In genomic region chr5:36252722-36253340, GRCh38 we compare ENCODE assay signal across 18 cellular contexts. TPM values are rescaled to one million over a fixed set of nuclear protein-coding genes. Genes with fewer than 3 reads are reported as not detected.
A peak's percentile ranks its signal among the peaks of the same experiment; 100 is the strongest.
DNase-seq lines count a peak whose midpoint lies in the region; ATAC-seq, FAIRE-seq and TF ChIP-seq lines count a peak whose summit lies in the region.
"Had no signal": no experiment of that assay in that cellular context is flagged by ENCODE, and none has a peak within 500 bp of the region (broad histone marks: within the 10 kb centered on the region; RNA-seq: fewer than 3 reads in every experiment).

No MANE protein-coding gene starts in this region.

- H3K4me3 ChIP-seq in astrocyte (ENCODE audit: insufficient read depth, low read depth, low read length) (no peak overlapping the region), fibroblast of lung (replicated peaks in 1 of 4; ENCODE audit: control extremely low read depth in 1 of 4, insufficient read depth in 1 of 4, low read depth in 3 of 4, low read length in 4 of 4) (no peak overlapping the region), muscle layer of colon (ENCODE audit: low read depth in 1 of 2, low read length in 2 of 2) (no peak overlapping the region), tibial artery (no peak overlapping the region)
- H3K4me3 ChIP-seq: HAP-1, heart left ventricle, smooth muscle cell had no signal

- H3K79me2 ChIP-seq in astrocyte (ENCODE audit: insufficient read depth, low read length) (no peaks in the 10 kb centered on the region), fibroblast of lung (ENCODE audit: control insufficient read depth, insufficient read depth, low read length) (no peaks in the 10 kb centered on the region)

- H3K4me3 Mint-ChIP-seq in astrocyte (ENCODE audit: unreplicated experiment) = no peak overlapping the region
- H3K4me3 Mint-ChIP-seq: activated T-helper 1 cell treated with anti-CD3 and anti-CD28 coated beads, Interleukin-12 subunit alpha, Interleukin-12 subunit beta, Interleukin-2, Interleukin-4 antibody, amounts not matched to agents 30 ng/mL and 10 ng/mL and 1 ng/mL, durations not matched to agents 14 hours and 24 hours and 36 hours; nephron progenitor cell had no signal

- no peaks in the 10 kb centered on the region for H3K27me3 ChIP-seq in astrocyte (ENCODE audit: insufficient read depth, low read length)
- no peaks in the 10 kb centered on the region for H3K27me3 ChIP-seq in fibroblast of lung (ENCODE audit: control insufficient read depth, insufficient read depth, low read length)
- no peaks in the 10 kb centered on the region for H3K27me3 ChIP-seq in muscle layer of colon (ENCODE audit: control insufficient read depth in 1 of 2, insufficient read depth in 2 of 2, low read length in 2 of 2)
- no peaks in the 10 kb centered on the region for H3K27me3 ChIP-seq in tibial artery
- H3K27me3 ChIP-seq: heart left ventricle had no signal

- H2AFZ ChIP-seq in astrocyte (ENCODE audit: low read depth, low read length) = no peak overlapping the region
- no peak overlapping the region for H2AFZ ChIP-seq in fibroblast of lung (ENCODE audit: low read length)

- H3K27ac ChIP-seq in astrocyte (ENCODE audit: low read depth, low read length) = no peak overlapping the region
- H3K27ac ChIP-seq in fibroblast of lung (ENCODE audit: insufficient read depth, low read length) = no peak overlapping the region
- peak overlapping the region; percentile 27 for H3K27ac ChIP-seq in muscle layer of colon (ENCODE audit: low read depth, low read length)
- H3K27ac ChIP-seq in tibial artery = peak overlapping the region; percentile 70 to 72
- H3K27ac ChIP-seq: C4-2B had no signal

- H3K9me3 ChIP-seq in astrocyte (ENCODE audit: insufficient read depth, low read depth, low read length) (no peaks in the 10 kb centered on the region), fibroblast of lung (ENCODE audit: control insufficient read depth, insufficient read depth, low read depth, low read length) (no peaks in the 10 kb centered on the region), muscle layer of colon (ENCODE audit: low read length) (no peaks in the 10 kb centered on the region), tibial artery (no peaks in the 10 kb centered on the region)
- H3K9me3 ChIP-seq: HAP-1, heart left ventricle, SK-N-SH had no signal

- H3K4me1 ChIP-seq in astrocyte (ENCODE audit: insufficient read depth, low read length) (no peaks in the 10 kb centered on the region), fibroblast of lung (ENCODE audit: control insufficient read depth, extremely low read depth, insufficient read depth, low read length) (no peaks in the 10 kb centered on the region), muscle layer of colon (ENCODE audit: insufficient read depth, low read length) (peaks cover 15% of the 10 kb centered on the region), tibial artery (peaks cover 0 to 39% (median 7%) of the 10 kb centered on the region in 4 donors)

- no peak for FAIRE-seq in astrocyte (lab: Jason Lieb, UNC)
- FAIRE-seq: TTC549 had no signal

- no peaks in the 10 kb centered on the region for H3K36me3 Mint-ChIP-seq in astrocyte (ENCODE audit: low read depth, unreplicated experiment)

- no peak for TF ChIP-seq CTCF in astrocyte (IDR thresholded peaks at IDR 0.05; ENCODE audit: insufficient read depth, low read depth, low read length)
- TF ChIP-seq CTCF in fibroblast of lung (conservative IDR thresholded peaks at IDR 0.05 in 1 of 2, IDR thresholded peaks at IDR 0.05 in 1 of 2; ENCODE audit: low read depth in 1 of 2, low read length in 2 of 2) = no peak
- no peak for TF ChIP-seq CTCF in tibial artery (IDR thresholded peaks at IDR 0.05)

- H3K27me3 Mint-ChIP-seq in astrocyte (ENCODE audit: low read depth, unreplicated experiment) = no peaks in the 10 kb centered on the region

- H3K9ac ChIP-seq in astrocyte (ENCODE audit: low read length) (no peak overlapping the region), fibroblast of lung (ENCODE audit: insufficient read depth, low read length) (no peak overlapping the region), muscle layer of colon (ENCODE audit: low read length) (no peak overlapping the region)
- H3K9ac ChIP-seq: SK-N-SH had no signal

- no peaks in the 10 kb centered on the region for H3K9me3 Mint-ChIP-seq in astrocyte (ENCODE audit: unreplicated experiment)
- H3K9me3 Mint-ChIP-seq: activated T-helper 1 cell treated with anti-CD3 and anti-CD28 coated beads, Interleukin-12 subunit alpha, Interleukin-12 subunit beta, Interleukin-2, Interleukin-4 antibody, amounts not matched to agents 30 ng/mL and 10 ng/mL and 1 ng/mL, durations not matched to agents 14 hours and 24 hours and 36 hours; nephron progenitor cell had no signal

- H3K4me2 ChIP-seq in astrocyte (ENCODE audit: low read length) (no peak overlapping the region), fibroblast of lung (ENCODE audit: extremely low read depth, insufficient read depth, low read length) (no peak overlapping the region)
- H3K4me2 ChIP-seq: SK-N-SH, smooth muscle cell had no signal

- H3K27ac Mint-ChIP-seq in astrocyte (ENCODE audit: unreplicated experiment) = peak overlapping the region; percentile 28
- H3K27ac Mint-ChIP-seq: activated T-helper 1 cell treated with anti-CD3 and anti-CD28 coated beads, Interleukin-12 subunit alpha, Interleukin-12 subunit beta, Interleukin-2, Interleukin-4 antibody, amounts not matched to agents 30 ng/mL and 10 ng/mL and 1 ng/mL, durations not matched to agents 14 hours and 24 hours and 36 hours; nephron progenitor cell had no signal

- H4K20me1 ChIP-seq in astrocyte (ENCODE audit: insufficient read depth, low read length) (no peaks in the 10 kb centered on the region), fibroblast of lung (ENCODE audit: control insufficient read depth, extremely low read depth, insufficient read depth, low read length) (no peaks in the 10 kb centered on the region)

- peak; percentile 77 for DNase-seq in astrocyte (ENCODE audit: low read depth)
- peak; percentile 60 to 79 for DNase-seq in fibroblast of lung (ENCODE audit: low read depth in 2 of 2)
- DNase-seq in tibial artery = no peak
- no peak for DNase-seq in NOMO-1 treated with DMSO at 0.1 percent for 48 hours (lab: John Stamatoyannopoulos, UW; ENCODE audit: unreplicated experiment)
- DNase-seq in left colon = no peak
- DNase-seq in activated CD4-positive, alpha-beta T cell treated with anti-CD3 and anti-CD28 coated beads, Interleukin-2, amount 50 U/mL, for 4 hours = no peak
- DNase-seq: heart left ventricle, NCI-H1105 treated with DMSO at 0.1 percent for 48 hours, NCI-H446 treated with DMSO at 0.1 percent for 48 hours, nephron progenitor cell, SK-N-SH had no signal

- H3K4me1 Mint-ChIP-seq in astrocyte (ENCODE audit: low read depth, unreplicated experiment) = peaks cover 17% of the 10 kb centered on the region

- no peak for ATAC-seq in left colon

- H3K36me3 ChIP-seq in astrocyte (ENCODE audit: insufficient read depth, low read length) (no peaks in the 10 kb centered on the region), fibroblast of lung (ENCODE audit: control insufficient read depth, insufficient read depth, low read length) (no peaks in the 10 kb centered on the region), muscle layer of colon (ENCODE audit: insufficient read depth, low read length) (no peaks in the 10 kb centered on the region), tibial artery (peaks cover 0 to 7% (median 5%) of the 10 kb centered on the region in 3 donors)
- H3K36me3 ChIP-seq: HAP-1, heart left ventricle had no signal

- intact Hi-C loops in tibial artery (cut with DNase I; ENCODE audit: low total_unique reads) = no loop called here
- intact Hi-C loops in left colon (cut with DNase I, micrococcal nuclease) = no loop called here

RNA-seq across cellular contexts. Expression of gene NADK2, which starts 11.1 kb away (rescaled TPM):
- 20.7 and 24.5 TPM in 2 replicates for total RNA-seq in astrocyte
- total RNA-seq in fibroblast of lung = 24.4 and 26.9 TPM in 2 replicates
- polyA plus RNA-seq in fibroblast of lung = 11.5 and 11.6 TPM in 2 replicates
- 12.7 and 13.1 TPM in 2 replicates for polyA plus RNA-seq in fibroblast of lung (2012)
- polyA minus RNA-seq in fibroblast of lung (ENCODE audit: low replicate concordance) = 2.3 and 17.6 TPM in 2 replicates
- total RNA-seq in left colon = 10 to 100 TPM; 26.1 to 29.8 TPM

RNA-seq across cellular contexts. Expression of gene RANBP3L, which starts 48.9 kb away (rescaled TPM):
- total RNA-seq in astrocyte (0.46 TPM in 1 of 2 replicates, not detected in the other), fibroblast of lung (under 0.01 TPM in 1 of 2 replicates, not detected in the other), left colon (under 1 TPM in 1 of 2 donors, not detected in 1; 0.17 TPM)
- 0.03 and 0.09 TPM in 2 replicates for polyA plus RNA-seq in fibroblast of lung
- polyA plus RNA-seq in fibroblast of lung (2012) = not detected in 2 replicates
- not detected in 2 replicates for polyA minus RNA-seq in fibroblast of lung (ENCODE audit: low replicate concordance)
- total RNA-seq: activated T-helper 1 cell treated with anti-CD3 and anti-CD28 coated beads, Interleukin-12 subunit alpha, Interleukin-12 subunit beta, Interleukin-2, Interleukin-4 antibody, amounts not matched to agents 30 ng/mL and 10 ng/mL and 1 ng/mL, durations not matched to agents 14 hours and 24 hours and 36 hours; Daoy had no signal
- polyA plus RNA-seq: SK-N-SH had no signal

Comparison
In these comparisons a context has a peak if more than half of its experiments do, and no peak if none do; other contexts are left out.
1. DNase-seq: peak in astrocyte (single experiment) and fibroblast of lung (2 of 2); none in tibial artery (0 of 2), NOMO-1 treated with DMSO at 0.1 percent for 48 hours (single experiment), left colon (0 of 2) and activated CD4-positive, alpha-beta T cell treated with anti-CD3 and anti-CD28 coated beads, Interleukin-2, amount 50 U/mL, for 4 hours (0 of 2).
2. H3K27ac ChIP-seq: peak in muscle layer of colon (single experiment) and tibial artery (2 of 2); none in astrocyte (single experiment) and fibroblast of lung (single experiment).